9 cellular contexts compared by ENCODE assay signal in the genomic region with DNA sequence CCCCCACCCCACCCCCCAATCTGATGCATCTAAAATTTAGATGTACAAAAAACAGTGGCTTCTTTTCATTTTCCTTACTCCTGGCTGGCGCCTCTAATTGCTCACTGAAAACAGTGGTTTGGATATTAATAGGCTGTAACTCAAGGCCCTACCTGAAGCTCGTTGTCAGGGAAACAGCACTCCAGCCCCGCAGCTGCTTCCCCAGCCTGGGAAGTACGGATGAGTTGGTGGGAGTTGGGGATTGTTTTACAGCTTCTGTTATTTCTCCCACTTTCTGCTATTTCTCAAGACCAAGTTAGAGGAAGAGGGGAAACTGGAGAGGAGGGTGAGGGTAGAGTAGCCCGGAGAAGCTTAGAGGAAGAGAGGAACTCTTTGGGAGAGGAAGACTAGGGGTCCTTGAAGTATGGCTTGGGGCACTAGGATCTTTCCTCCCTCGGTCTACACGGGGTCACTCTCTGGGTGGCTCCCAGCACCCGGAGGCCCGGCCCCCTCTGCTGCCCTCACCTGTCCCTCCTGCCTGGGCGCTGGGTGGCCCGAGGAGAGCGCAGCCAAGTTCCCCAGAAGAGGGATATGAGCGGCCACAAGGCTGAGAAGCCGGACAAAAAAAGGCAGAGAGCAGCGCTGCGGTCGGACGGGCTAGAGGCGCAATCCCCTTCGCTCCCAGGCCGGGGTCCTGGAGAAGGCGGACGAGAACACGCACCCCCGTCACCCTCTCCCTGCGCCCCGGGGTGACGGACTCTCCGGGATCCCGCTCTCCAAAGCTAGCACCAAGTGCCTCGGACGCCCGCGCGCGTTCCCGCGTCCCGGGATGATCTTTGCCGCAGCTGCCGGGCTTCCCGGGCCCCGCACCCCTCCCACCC. TPM values are rescaled to one million over a fixed set of nuclear protein-coding genes. Genes with fewer than 3 reads are reported as not detected.
DNase-seq lines count a peak whose midpoint lies in the region; ATAC-seq and TF ChIP-seq lines count a peak whose summit lies in the region.
"Had no signal": no experiment of that assay in that cellular context is flagged by ENCODE, and none has a peak within 500 bp of the region (broad histone marks: within the 10 kb centered on the region; RNA-seq: fewer than 3 reads in every experiment).

No MANE protein-coding gene starts in this region.

- no peaks in the 10 kb centered on the region for H3K36me3 Mint-ChIP-seq in activated T-helper 2 cell treated with anti-CD3 and anti-CD28 coated beads, Interferon-gamma antibody, Interleukin-2, Interleukin-4, amounts not matched to agents 10 μg/mL and 5 μg/mL and 100 μg/mL, durations not matched to agents 14 hours and 24 hours and 36 hours (ENCODE audit: low read depth)

- no peak overlapping the region for H3K27ac ChIP-seq in KMS-11
- H3K27ac ChIP-seq in tibial artery, result peak overlapping the region; percentile 8 to 31
- H3K27ac ChIP-seq: epithelial cell of prostate had no signal

- no peaks in the 10 kb centered on the region for H3K9me3 ChIP-seq in tibial artery

- H3K27me3 Mint-ChIP-seq in activated T-helper 2 cell treated with anti-CD3 and anti-CD28 coated beads, Interferon-gamma antibody, Interleukin-2, Interleukin-4, amounts not matched to agents 10 μg/mL and 5 μg/mL and 100 μg/mL, durations not matched to agents 14 hours and 24 hours and 36 hours (ENCODE audit: low read depth), result peaks cover 71% of the 10 kb centered on the region

- intact Hi-C loops in activated T-helper 2 cell treated with anti-CD3 and anti-CD28 coated beads, Interferon-gamma antibody, Interleukin-2, Interleukin-4, amounts not matched to agents 10 μg/mL and 5 μg/mL and 100 μg/mL, durations not matched to agents 14 hours and 24 hours and 36 hours (cut with micrococcal nuclease), result no loop called here
- intact Hi-C loops in tibial artery (cut with DNase I; ENCODE audit: low total_unique reads), result no loop called here

- H3K4me1 Mint-ChIP-seq in activated T-helper 2 cell treated with anti-CD3 and anti-CD28 coated beads, Interferon-gamma antibody, Interleukin-2, Interleukin-4, amounts not matched to agents 10 μg/mL and 5 μg/mL and 100 μg/mL, durations not matched to agents 14 hours and 24 hours and 36 hours (ENCODE audit: low read depth), result peaks cover 9% of the 10 kb centered on the region

- no peaks in the 10 kb centered on the region for H3K27me3 ChIP-seq in KMS-11 (ENCODE audit: insufficient read depth, low read depth)
- H3K27me3 ChIP-seq in tibial artery, result peaks cover 0 to 13% of the 10 kb centered on the region in 2 donors

- H3K27ac Mint-ChIP-seq in activated T-helper 2 cell treated with anti-CD3 and anti-CD28 coated beads, Interferon-gamma antibody, Interleukin-2, Interleukin-4, amounts not matched to agents 10 μg/mL and 5 μg/mL and 100 μg/mL, durations not matched to agents 14 hours and 24 hours and 36 hours, result no peak overlapping the region

- 0 out of 2 replicates have a peak overlapping the region, but pooled peaks have one; percentile 81 for H3K4me2 ChIP-seq in KMS-11

- no peaks in the 10 kb centered on the region for H3K9me3 Mint-ChIP-seq in activated T-helper 2 cell treated with anti-CD3 and anti-CD28 coated beads, Interferon-gamma antibody, Interleukin-2, Interleukin-4, amounts not matched to agents 10 μg/mL and 5 μg/mL and 100 μg/mL, durations not matched to agents 14 hours and 24 hours and 36 hours

- ATAC-seq in left lobe of liver (peak; percentile 17), GM21360 (IDR thresholded peaks at IDR 0.05; ENCODE audit: unreplicated experiment) (no peak), HG03139 (IDR thresholded peaks at IDR 0.05; ENCODE audit: unreplicated experiment) (no peak)

- H3K36me3 ChIP-seq in KMS-11 (ENCODE audit: insufficient read depth), result no peaks in the 10 kb centered on the region
- no peaks in the 10 kb centered on the region for H3K36me3 ChIP-seq in tibial artery

- H3K9ac ChIP-seq in KMS-11, result no peak overlapping the region

- H3K79me2 ChIP-seq in KMS-11 (ENCODE audit: insufficient read depth, low read depth), result no peaks in the 10 kb centered on the region

- H3K4me1 ChIP-seq in KMS-11 (ENCODE audit: low read depth, poor library complexity, severe bottlenecking), result peaks cover 11% of the 10 kb centered on the region
- H3K4me1 ChIP-seq in tibial artery, result peaks cover 0 to 23% (median 16%) of the 10 kb centered on the region in 4 donors

- H3K4me3 ChIP-seq in KMS-11 (IDR thresholded peaks at IDR 0.05; ENCODE audit: insufficient read depth, low read depth, low read length) (no peak overlapping the region), tibial artery (peak overlapping the region; percentile 60 to 65)

- TF ChIP-seq CTCF in KMS-11 (conservative IDR thresholded peaks at IDR 0.05; ENCODE audit: low read depth, low read length) (no peak), tibial artery (IDR thresholded peaks at IDR 0.05) (no peak)

- in situ Hi-C loops in ACHN (cut with HindIII; ENCODE audit: low pct_ligation_motif_present, low pct_unique_long_range_greater_than_20kb, low sequenced_read_pairs), result no loop called here

- peak overlapping the region; percentile 53 for H3K4me3 Mint-ChIP-seq in activated T-helper 2 cell treated with anti-CD3 and anti-CD28 coated beads, Interferon-gamma antibody, Interleukin-2, Interleukin-4, amounts not matched to agents 10 μg/mL and 5 μg/mL and 100 μg/mL, durations not matched to agents 14 hours and 24 hours and 36 hours (ENCODE audit: low read depth)

- H4K20me1 ChIP-seq in KMS-11 (ENCODE audit: insufficient read depth), result no peaks in the 10 kb centered on the region

- H2AFZ ChIP-seq in KMS-11 (ENCODE audit: low read depth), result no peak overlapping the region

- DNase-seq in DMS79 treated with DMSO at 0.1 percent for 48 hours (lab: John Stamatoyannopoulos, UW), result peak; percentile 91
- DNase-seq in activated T-helper 2 cell treated with anti-CD3 and anti-CD28 coated beads, Interferon-gamma antibody, Interleukin-2, Interleukin-4, amounts not matched to agents 10 μg/mL and 5 μg/mL and 100 μg/mL, durations not matched to agents 14 hours and 24 hours and 36 hours (ENCODE audit: low spot score), result no peak
- no peak for DNase-seq in left lobe of liver (ENCODE audit: low spot score)
- no peak for DNase-seq in tibial artery
- DNase-seq in ACHN, result no peak

RNA-seq across cellular contexts. Expression of gene SPTB, which starts 0.7 kb away (rescaled TPM):
- 0.02 and 0.05 TPM in 2 replicates for total RNA-seq in activated T-helper 2 cell treated with anti-CD3 and anti-CD28 coated beads, Interferon-gamma antibody, Interleukin-2, Interleukin-4, amounts not matched to agents 10 μg/mL and 5 μg/mL and 100 μg/mL, durations not matched to agents 14 hours and 24 hours and 36 hours
- 0.35 TPM for total RNA-seq in left lobe of liver

RNA-seq across cellular contexts. Expression of gene CHURC1, which starts 35.2 kb away (rescaled TPM):
- total RNA-seq in activated T-helper 2 cell treated with anti-CD3 and anti-CD28 coated beads, Interferon-gamma antibody, Interleukin-2, Interleukin-4, amounts not matched to agents 10 μg/mL and 5 μg/mL and 100 μg/mL, durations not matched to agents 14 hours and 24 hours and 36 hours, result 44.4 and 55.3 TPM in 2 replicates
- 25.2 TPM for total RNA-seq in left lobe of liver
